ENCODE assay signal across 1 cellular context in genomic region chr7:55160539-55160938, GRCh38.
TF ChIP-seq lines count a peak whose summit lies in the region.

No MANE protein-coding gene starts in this region.

TF ChIP-seq in SK-N-SH treated with all-trans-retinoic acid at 6 μM for 48 hours, 23 proteins besides CTCF, POLR2A, EP300 and RAD21:
- TF ChIP-seq PATZ1 (CRISPR knock-in tag; IDR thresholded peaks at IDR 0.05; ENCODE audit: borderline replicate concordance) (no peak), ZC3H10 (CRISPR knock-in tag; IDR thresholded peaks at IDR 0.05) (no peak), TCF4 (CRISPR knock-in tag; IDR thresholded peaks at IDR 0.05; ENCODE audit: borderline replicate concordance) (no peak), ZFP3 (CRISPR knock-in tag; IDR thresholded peaks at IDR 0.05) (no peak), ZNF8 (CRISPR knock-in tag; IDR thresholded peaks at IDR 0.05) (no peak), CSRNP3 (CRISPR knock-in tag; IDR thresholded peaks at IDR 0.05) (no peak), CSDC2 (CRISPR knock-in tag; IDR thresholded peaks at IDR 0.05) (no peak), ISL1 (CRISPR knock-in tag; IDR thresholded peaks at IDR 0.05) (no peak), PPARA (CRISPR knock-in tag; IDR thresholded peaks at IDR 0.05; ENCODE audit: borderline replicate concordance) (no peak), ESRRG (CRISPR knock-in tag; IDR thresholded peaks at IDR 0.05) (no peak)
